1 cellular context compared by ENCODE assay signal in genomic region chr2:234999740-235000425, GRCh38.
A peak's percentile ranks its signal among the peaks of the same experiment; 100 is the strongest.
TF ChIP-seq lines count a peak whose summit lies in the region.

No MANE protein-coding gene starts in this region.

TF ChIP-seq in HEK293, 187 proteins besides CTCF, POLR2A, EP300 and RAD21:
- TF ChIP-seq, protein P1, sequence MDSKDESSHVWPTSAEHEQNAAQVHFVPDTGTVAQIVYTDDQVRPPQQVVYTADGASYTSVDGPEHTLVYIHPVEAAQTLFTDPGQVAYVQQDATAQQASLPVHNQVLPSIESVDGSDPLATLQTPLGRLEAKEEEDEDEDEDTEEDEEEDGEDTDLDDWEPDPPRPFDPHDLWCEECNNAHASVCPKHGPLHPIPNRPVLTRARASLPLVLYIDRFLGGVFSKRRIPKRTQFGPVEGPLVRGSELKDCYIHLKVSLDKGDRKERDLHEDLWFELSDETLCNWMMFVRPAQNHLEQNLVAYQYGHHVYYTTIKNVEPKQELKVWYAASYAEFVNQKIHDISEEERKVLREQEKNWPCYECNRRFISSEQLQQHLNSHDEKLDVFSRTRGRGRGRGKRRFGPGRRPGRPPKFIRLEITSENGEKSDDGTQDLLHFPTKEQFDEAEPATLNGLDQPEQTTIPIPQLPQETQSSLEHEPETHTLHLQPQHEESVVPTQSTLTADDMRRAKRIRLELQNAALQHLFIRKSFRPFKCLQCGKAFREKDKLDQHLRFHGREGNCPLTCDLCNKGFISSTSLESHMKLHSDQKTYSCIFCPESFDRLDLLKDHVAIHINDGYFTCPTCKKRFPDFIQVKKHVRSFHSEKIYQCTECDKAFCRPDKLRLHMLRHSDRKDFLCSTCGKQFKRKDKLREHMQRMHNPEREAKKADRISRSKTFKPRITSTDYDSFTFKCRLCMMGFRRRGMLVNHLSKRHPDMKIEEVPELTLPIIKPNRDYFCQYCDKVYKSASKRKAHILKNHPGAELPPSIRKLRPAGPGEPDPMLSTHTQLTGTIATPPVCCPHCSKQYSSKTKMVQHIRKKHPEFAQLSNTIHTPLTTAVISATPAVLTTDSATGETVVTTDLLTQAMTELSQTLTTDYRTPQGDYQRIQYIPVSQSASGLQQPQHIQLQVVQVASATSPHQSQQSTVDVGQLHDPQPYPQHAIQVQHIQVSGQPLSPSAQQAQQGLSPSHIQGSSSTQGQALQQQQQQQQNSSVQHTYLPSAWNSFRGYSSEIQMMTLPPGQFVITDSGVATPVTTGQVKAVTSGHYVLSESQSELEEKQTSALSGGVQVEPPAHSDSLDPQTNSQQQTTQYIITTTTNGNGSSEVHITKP (tag by site-specific recombination; IDR thresholded peaks at IDR 0.05), result peak; percentile 24; the same call in 1 of the 2 replicates
- no peak for TF ChIP-seq ZNF670 (tag by site-specific recombination; IDR thresholded peaks at IDR 0.05; ENCODE audit: low read depth)
